ENCODE assay signal across 8 cellular contexts in the genomic region with DNA sequence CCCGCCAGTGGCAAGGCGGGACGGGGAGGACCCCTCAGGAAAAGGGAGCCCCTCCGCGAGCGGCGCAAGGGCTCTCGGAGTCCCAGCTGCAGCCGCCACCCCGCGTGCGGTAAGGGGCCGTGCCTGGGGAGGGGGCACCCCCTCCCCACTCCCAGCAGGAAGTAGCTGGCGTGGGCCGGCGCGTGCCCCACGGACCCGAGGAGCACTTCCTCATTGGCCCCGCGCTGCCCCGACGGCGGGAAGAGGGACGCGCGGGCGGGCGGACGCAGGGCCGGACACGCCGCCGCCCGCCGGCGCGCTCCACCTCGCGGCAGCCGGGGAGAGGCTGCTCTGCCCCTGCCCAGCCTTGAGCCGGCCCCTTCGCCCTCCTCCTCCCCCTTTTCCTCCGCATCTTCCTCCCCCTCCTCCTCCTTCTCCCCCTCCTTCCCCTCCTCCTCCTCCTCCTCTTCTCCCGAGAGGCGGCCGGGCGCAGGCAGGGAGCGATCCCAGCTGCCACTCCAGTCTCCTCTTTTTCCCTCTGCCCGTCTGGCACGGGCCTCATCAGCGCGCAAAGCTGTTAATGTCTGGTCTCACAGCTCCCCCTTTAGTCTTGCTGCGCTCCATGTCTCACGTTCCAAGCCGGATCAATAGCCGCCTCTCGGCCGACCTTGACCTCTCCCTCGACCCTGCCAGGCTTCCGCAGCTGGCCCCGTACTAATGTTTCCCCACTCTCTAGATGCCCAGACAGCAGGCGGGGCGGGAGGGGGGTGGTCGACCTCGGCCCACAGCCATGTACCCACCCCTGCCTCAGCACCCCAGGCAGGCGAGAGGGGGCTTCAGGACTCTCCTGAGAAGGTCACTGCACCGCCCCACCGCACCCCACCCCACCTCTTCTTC. TPM values are rescaled to one million over a fixed set of nuclear protein-coding genes. Genes with fewer than 3 reads are reported as not detected.
DNase-seq lines count a peak whose midpoint lies in the region; ATAC-seq lines count a peak whose summit lies in the region.

No MANE protein-coding gene starts in this region.

- H3K9me3 Mint-ChIP-seq in activated naive CD4-positive, alpha-beta T cell treated with anti-CD3 and anti-CD28 coated beads, Interleukin-2, amount 50 U/mL, for 72 hours = no peaks in the 10 kb centered on the region

- H3K27ac Mint-ChIP-seq in activated naive CD4-positive, alpha-beta T cell treated with anti-CD3 and anti-CD28 coated beads, Interleukin-2, amount 50 U/mL, for 72 hours = peak overlapping the region; percentile 56 to 89

- no peak overlapping the region for H3K27ac ChIP-seq in HUES48 (ENCODE audit: low read depth, low read length)

- no peaks in the 10 kb centered on the region for H3K9me3 ChIP-seq in HUES48 (ENCODE audit: control insufficient read depth, insufficient read depth, low read length)

- peaks cover 12 to 14% of the 10 kb centered on the region in 2 donors for H3K36me3 Mint-ChIP-seq in activated naive CD4-positive, alpha-beta T cell treated with anti-CD3 and anti-CD28 coated beads, Interleukin-2, amount 50 U/mL, for 72 hours

- DNase-seq in DMS79 treated with DMSO at 0.1 percent for 48 hours (lab: John Stamatoyannopoulos, UW) (peak; percentile 96), NOMO-1 (lab: John Stamatoyannopoulos, UW; ENCODE audit: unreplicated experiment in 2 of 2) (peak; percentile 48 to 73), glomerular visceral epithelial cell (ENCODE audit: extremely low spot score) (peak; percentile 54), nucleus accumbens (lab: John Stamatoyannopoulos, UW) (peak in 36 of 56 donors; percentile 12 to 80 (median 54))
- DNase-seq in activated naive CD4-positive, alpha-beta T cell treated with anti-CD3 and anti-CD28 coated beads, Interleukin-2, amount 50 U/mL, for 72 hours (ENCODE audit: low spot score in 2 of 2) = peak in 1 of 2 donors; percentile 79

- H3K36me3 ChIP-seq in HUES48 (ENCODE audit: control insufficient read depth, insufficient read depth, low read length) = no peaks in the 10 kb centered on the region

- H3K4me1 ChIP-seq in HUES48 (ENCODE audit: control insufficient read depth, insufficient read depth, low read length) = peaks cover 37% of the 10 kb centered on the region

- peak overlapping the region; percentile 67 for H3K4me3 ChIP-seq in HUES48 (ENCODE audit: low read depth, low read length)

- ATAC-seq in activated naive CD4-positive, alpha-beta T cell treated with anti-CD3 and anti-CD28 coated beads, Interleukin-2, amount 50 U/mL, for 72 hours = peak; percentile 8 to 47
- ATAC-seq in GM21360 (IDR thresholded peaks at IDR 0.05; ENCODE audit: unreplicated experiment) (no peak), GM19395 (IDR thresholded peaks at IDR 0.05; ENCODE audit: unreplicated experiment) (no peak)

- peaks cover 30% of the 10 kb centered on the region for H3K27me3 ChIP-seq in HUES48 (ENCODE audit: control insufficient read depth, insufficient read depth, low read length)

- H3K9ac ChIP-seq in HUES48 (ENCODE audit: low read depth, low read length) = peak overlapping the region; percentile 38; the same call in 1 of the 2 replicates

RNA-seq across cellular contexts. Expression of a gene that starts 2.6 kb away (rescaled TPM):
- 10 to 100 TPM; 57.8 to 65.7 TPM for total RNA-seq in activated naive CD4-positive, alpha-beta T cell treated with anti-CD3 and anti-CD28 coated beads, Interleukin-2, amount 50 U/mL, for 72 hours

Comparison
In these comparisons a context has a peak if more than half of its experiments do, and no peak if none do; other contexts are left out.
1. ATAC-seq: peak in activated naive CD4-positive, alpha-beta T cell treated with anti-CD3 and anti-CD28 coated beads, Interleukin-2, amount 50 U/mL, for 72 hours (2 of 2); none in GM21360 (single experiment) and GM19395 (single experiment).